Comparison of ENCODE assay signal across 10 cellular contexts in the genomic region with DNA sequence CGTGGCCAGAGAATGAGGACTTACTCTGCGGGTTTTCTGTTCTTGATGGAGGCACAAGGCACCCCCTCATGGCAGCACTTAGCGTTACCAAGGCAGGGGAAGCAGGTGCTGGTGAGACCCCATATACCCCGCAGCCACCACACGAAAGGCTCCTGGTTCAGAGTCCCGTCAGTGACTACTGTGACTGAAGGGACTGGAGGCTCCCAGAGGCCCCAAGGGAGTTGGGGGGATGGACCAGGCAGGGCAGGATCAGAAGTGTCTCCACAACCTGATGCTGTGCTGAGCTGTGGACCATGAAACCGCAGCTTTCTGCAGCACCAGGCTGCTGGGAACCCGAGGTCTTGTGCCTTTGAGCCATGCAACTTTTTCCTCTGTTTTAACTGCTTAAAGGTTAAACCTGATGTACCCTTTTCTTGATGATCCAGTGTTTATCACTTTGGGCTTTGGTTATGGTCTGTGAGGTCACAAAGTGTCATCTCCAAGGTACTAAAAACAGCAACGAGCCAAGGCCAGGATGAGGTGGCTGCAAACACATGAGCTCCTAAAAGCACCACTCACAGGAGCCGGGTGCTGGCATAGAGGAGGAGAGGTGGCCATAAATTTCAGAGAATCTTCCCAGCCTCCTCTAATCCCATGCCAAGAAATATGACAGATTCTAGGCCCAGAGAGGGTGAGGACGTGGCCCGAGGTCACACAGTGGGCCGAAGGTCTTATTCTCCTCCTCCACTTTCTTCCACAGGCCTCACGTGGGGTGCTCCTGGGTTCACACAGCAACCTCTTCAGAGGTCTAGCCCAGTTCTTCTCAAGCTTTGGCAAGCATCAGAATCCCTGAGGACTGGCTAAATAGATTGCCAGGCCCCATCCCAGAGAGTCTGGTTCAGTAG. TPM values are rescaled to one million over a fixed set of nuclear protein-coding genes. Genes with fewer than 3 reads are reported as not detected.
DNase-seq lines count a peak whose midpoint lies in the region; ATAC-seq and TF ChIP-seq lines count a peak whose summit lies in the region.
"Had no signal": no experiment of that assay in that cellular context is flagged by ENCODE, and none has a peak within 500 bp of the region (broad histone marks: within the 10 kb centered on the region; RNA-seq: fewer than 3 reads in every experiment).

No MANE protein-coding gene starts in this region.

- TF ChIP-seq EP300 in suprapubic skin (IDR thresholded peaks at IDR 0.05): no peak

- no peak for TF ChIP-seq CTCF in suprapubic skin (IDR thresholded peaks at IDR 0.05)

- H3K27me3 Mint-ChIP-seq in T-helper 2 cell treated with Interferon-gamma antibody and Interleukin-4, amounts not matched to agents 5 μg/mL and 100 μg/mL, for 36 hours (ENCODE audit: low read depth): peaks cover 8% of the 10 kb centered on the region

- no peaks in the 10 kb centered on the region for H3K9me3 Mint-ChIP-seq in T-helper 2 cell treated with Interferon-gamma antibody and Interleukin-4, amounts not matched to agents 5 μg/mL and 100 μg/mL, for 36 hours
- H3K9me3 Mint-ChIP-seq: activated T-cell treated with anti-CD3 and anti-CD28 coated beads, Interleukin-2, amount 50 U/mL, for 72 hours had no signal

- H3K36me3 Mint-ChIP-seq in T-helper 2 cell treated with Interferon-gamma antibody and Interleukin-4, amounts not matched to agents 5 μg/mL and 100 μg/mL, for 36 hours (ENCODE audit: low read depth): no peaks in the 10 kb centered on the region

- H3K4me1 Mint-ChIP-seq in T-helper 2 cell treated with Interferon-gamma antibody and Interleukin-4, amounts not matched to agents 5 μg/mL and 100 μg/mL, for 36 hours (ENCODE audit: low read depth): peaks cover 54% of the 10 kb centered on the region

- no peak overlapping the region for H3K4me3 ChIP-seq in SJCRH30
- no peak overlapping the region for H3K4me3 ChIP-seq in suprapubic skin
- H3K4me3 ChIP-seq: coronary artery had no signal

- H3K9me3 ChIP-seq in SJCRH30 (replicated peaks) (no peaks in the 10 kb centered on the region), suprapubic skin (no peaks in the 10 kb centered on the region)

- H3K4me1 ChIP-seq in SJCRH30 (peaks cover 4% of the 10 kb centered on the region), suprapubic skin (peaks cover 28% of the 10 kb centered on the region)

- peak; percentile 26 to 42 for DNase-seq in SJCRH30
- peak; percentile 92 for DNase-seq in renal cortical epithelial cell (ENCODE audit: low read depth)
- no peak for DNase-seq in suprapubic skin (ENCODE audit: low spot score in 2 of 2)
- DNase-seq in T-helper 2 cell treated with Interferon-gamma antibody and Interleukin-4, amounts not matched to agents 5 μg/mL and 100 μg/mL, for 36 hours (ENCODE audit: low spot score): no peak
- DNase-seq: activated T-cell treated with anti-CD3 and anti-CD28 coated beads, Interleukin-2, amount 50 U/mL, for 72 hours; SW 1271 had no signal

- H3K4me3 Mint-ChIP-seq in T-helper 2 cell treated with Interferon-gamma antibody and Interleukin-4, amounts not matched to agents 5 μg/mL and 100 μg/mL, for 36 hours: no peak overlapping the region
- H3K4me3 Mint-ChIP-seq: activated T-cell treated with anti-CD3 and anti-CD28 coated beads, Interleukin-2, amount 50 U/mL, for 72 hours had no signal

- WGBS in suprapubic skin: 84% methylated on average over 11 of the region's 14 CpGs

- H3K36me3 ChIP-seq in SJCRH30 (no peaks in the 10 kb centered on the region), suprapubic skin (no peaks in the 10 kb centered on the region)

- no peak for TF ChIP-seq POLR2A in suprapubic skin (IDR thresholded peaks at IDR 0.05)

- H3K27me3 ChIP-seq in SJCRH30 (no peaks in the 10 kb centered on the region), suprapubic skin (peaks cover 12% of the 10 kb centered on the region)

- no peak overlapping the region for H3K27ac Mint-ChIP-seq in T-helper 2 cell treated with Interferon-gamma antibody and Interleukin-4, amounts not matched to agents 5 μg/mL and 100 μg/mL, for 36 hours
- H3K27ac Mint-ChIP-seq: activated T-cell treated with anti-CD3 and anti-CD28 coated beads, Interleukin-2, amount 50 U/mL, for 72 hours had no signal

- H3K27ac ChIP-seq in SJCRH30 (no peak overlapping the region), suprapubic skin (no peak overlapping the region)
- H3K27ac ChIP-seq: coronary artery had no signal

- ATAC-seq in GM18870 (IDR thresholded peaks at IDR 0.05; ENCODE audit: unreplicated experiment) (peak; percentile 27), HG02610 (IDR thresholded peaks at IDR 0.05; ENCODE audit: unreplicated experiment) (peak; percentile 32), HG03378 (IDR thresholded peaks at IDR 0.05; ENCODE audit: unreplicated experiment) (no peak)
- ATAC-seq: activated T-cell treated with anti-CD3 and anti-CD28 coated beads, Interleukin-2, amount 50 U/mL, for 72 hours had no signal

RNA-seq across cellular contexts. Expression of a gene that starts 4.2 kb away (rescaled TPM):
- 0.15 and 0.30 TPM in 2 replicates for total RNA-seq in SJCRH30 (2014; rRNA removed; shearing (Covaris generic))
- total RNA-seq in renal cortical epithelial cell (0.17 and 5.6 TPM in 2 replicates), suprapubic skin (10 to 100 TPM; 10.4 to 23.2 (median 17.5) TPM)

Comparison
In these comparisons a context has a peak if more than half of its experiments do, and no peak if none do; other contexts are left out.
1. DNase-seq: peak in SJCRH30 (2 of 2) and renal cortical epithelial cell (single experiment); none in suprapubic skin (0 of 2) and T-helper 2 cell treated with Interferon-gamma antibody and Interleukin-4, amounts not matched to agents 5 μg/mL and 100 μg/mL, for 36 hours (single experiment).